Comparison of ENCODE assay signal across 8 cellular contexts in the genomic region with DNA sequence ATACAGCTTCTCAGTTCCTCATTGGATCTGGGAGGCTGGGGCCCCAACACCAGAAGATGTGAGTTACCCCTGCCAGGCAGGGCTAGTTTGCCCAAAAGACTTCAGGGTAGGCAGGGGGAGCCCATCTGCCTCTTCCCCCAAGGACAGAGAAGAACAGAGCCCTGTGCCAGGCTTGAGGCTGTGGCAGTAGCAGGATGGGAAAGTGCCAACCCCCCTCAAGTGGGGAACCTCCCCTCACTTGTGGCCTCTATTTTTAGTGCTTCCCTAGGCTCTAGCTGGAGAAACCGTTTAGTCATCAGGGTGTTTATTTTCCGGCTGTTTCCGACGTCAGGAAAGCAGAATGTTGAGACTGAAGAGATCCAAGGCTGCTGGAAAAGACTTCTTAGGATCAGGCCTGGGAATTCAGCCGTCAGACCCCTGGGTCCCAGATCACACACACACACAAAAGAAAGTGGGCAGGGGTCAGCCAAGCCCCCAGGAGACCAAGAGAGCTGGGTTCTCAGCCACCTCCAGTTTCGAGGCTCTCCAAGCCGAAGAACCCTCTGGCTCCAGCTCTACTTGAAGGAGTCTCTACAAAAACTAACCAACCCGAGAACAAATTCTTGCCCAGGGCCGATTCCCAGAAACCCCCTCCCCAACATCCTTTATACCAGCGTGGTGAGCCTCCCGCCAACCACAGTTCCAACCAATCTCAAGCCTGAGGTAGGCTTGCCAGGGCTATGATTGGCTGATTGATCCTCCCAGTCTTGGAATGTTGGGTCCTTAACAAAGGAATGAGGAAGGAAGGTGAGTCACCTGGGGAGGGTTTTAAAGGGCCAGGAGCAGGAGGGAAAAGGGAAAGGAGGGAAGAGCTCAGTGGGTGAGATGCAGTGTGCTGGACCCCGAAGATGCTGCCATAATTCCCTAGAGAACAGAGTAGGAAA. TPM values are rescaled to one million over a fixed set of nuclear protein-coding genes. Genes with fewer than 3 reads are reported as not detected.
A peak's percentile ranks its signal among the peaks of the same experiment; 100 is the strongest.
DNase-seq lines count a peak whose midpoint lies in the region; ATAC-seq and TF ChIP-seq lines count a peak whose summit lies in the region.

No MANE protein-coding gene starts in this region.

- H3K4me3 ChIP-seq in left lung = peak overlapping the region; percentile 3 to 16

- H3K36me3 Mint-ChIP-seq in activated CD4-positive, alpha-beta T cell treated with anti-CD3 and anti-CD28 coated beads, Interleukin-2, amount 10 ng/mL, durations not matched to agents 7 days and 5 days (ENCODE audit: low read depth) = peaks cover 16% of the 10 kb centered on the region
- H3K36me3 Mint-ChIP-seq in dendritic cell treated with granulocyte-macrophage colony-stimulating factor and Interleukin-4, amounts not matched to agents 40 ng/mL and 50 ng/mL, for 4 days (ENCODE audit: low read depth) = peaks cover 16% of the 10 kb centered on the region

- no peak overlapping the region for H3K4me3 Mint-ChIP-seq in activated CD4-positive, alpha-beta T cell treated with anti-CD3 and anti-CD28 coated beads, Interleukin-2, amount 10 ng/mL, durations not matched to agents 7 days and 5 days
- H3K4me3 Mint-ChIP-seq in dendritic cell treated with granulocyte-macrophage colony-stimulating factor and Interleukin-4, amounts not matched to agents 40 ng/mL and 50 ng/mL, for 4 days = peak overlapping the region; percentile 67

- H3K27ac Mint-ChIP-seq in activated CD4-positive, alpha-beta T cell treated with anti-CD3 and anti-CD28 coated beads, Interleukin-2, amount 10 ng/mL, durations not matched to agents 7 days and 5 days = peak overlapping the region; percentile 99
- H3K27ac Mint-ChIP-seq in dendritic cell treated with granulocyte-macrophage colony-stimulating factor and Interleukin-4, amounts not matched to agents 40 ng/mL and 50 ng/mL, for 4 days = peak overlapping the region; percentile 100

- TF ChIP-seq CTCF in left lung (IDR thresholded peaks at IDR 0.05) = no peak

- CTCF ChIA-PET in activated CD4-positive, alpha-beta T cell treated with anti-CD3 and anti-CD28 coated beads, Interleukin-2, amount 10 ng/mL, durations not matched to agents 7 days and 5 days (lab: Charles Lee) = interaction anchor here (1.3 to 5.3 kb wide), 3 partner anchors 13 to 45 kb away, joined by 3 to 33 read pairs (median 10); no protein-coding TSS in a partner anchor

- ATAC-seq in left lung (peak; percentile 31), HG03025 (IDR thresholded peaks at IDR 0.05; ENCODE audit: low FRiP score, unreplicated experiment) (no peak)

- no peaks in the 10 kb centered on the region for H3K9me3 ChIP-seq in left lung

- H3K27me3 Mint-ChIP-seq in activated CD4-positive, alpha-beta T cell treated with anti-CD3 and anti-CD28 coated beads, Interleukin-2, amount 10 ng/mL, durations not matched to agents 7 days and 5 days = no peaks in the 10 kb centered on the region
- no peaks in the 10 kb centered on the region for H3K27me3 Mint-ChIP-seq in dendritic cell treated with granulocyte-macrophage colony-stimulating factor and Interleukin-4, amounts not matched to agents 40 ng/mL and 50 ng/mL, for 4 days

- peaks cover 71% of the 10 kb centered on the region for H3K4me1 Mint-ChIP-seq in activated CD4-positive, alpha-beta T cell treated with anti-CD3 and anti-CD28 coated beads, Interleukin-2, amount 10 ng/mL, durations not matched to agents 7 days and 5 days
- H3K4me1 Mint-ChIP-seq in dendritic cell treated with granulocyte-macrophage colony-stimulating factor and Interleukin-4, amounts not matched to agents 40 ng/mL and 50 ng/mL, for 4 days (ENCODE audit: low read depth) = peaks cover 63% of the 10 kb centered on the region

- H3K36me3 ChIP-seq in left lung = no peaks in the 10 kb centered on the region

- H3K27me3 ChIP-seq in left lung = no peaks in the 10 kb centered on the region

- POLR2A ChIA-PET in activated CD4-positive, alpha-beta T cell treated with anti-CD3 and anti-CD28 coated beads, Interleukin-2, amount 10 ng/mL, durations not matched to agents 7 days and 5 days (lab: Charles Lee) = no interaction called here

- intact Hi-C loops in dendritic cell treated with granulocyte-macrophage colony-stimulating factor and Interleukin-4, amounts not matched to agents 40 ng/mL and 50 ng/mL, for 4 days (cut with micrococcal nuclease) = loop anchor here (5.0 kb wide), 1 partner anchor 69 kb away; the partner anchor contains the start of gene IQGAP3
- intact Hi-C loops in left lung (cut with DNase I) = no loop called here

- no peak for DNase-seq in activated CD4-positive, alpha-beta T cell treated with anti-CD3 and anti-CD28 coated beads, Interleukin-2, amount 10 ng/mL, durations not matched to agents 7 days and 5 days
- no peak for DNase-seq in activated CD4-positive, alpha-beta T cell treated with anti-CD3 and anti-CD28 coated beads, Interleukin-2, amount 50 U/mL, for 48 hours
- DNase-seq in SIG-M5 (lab: John Stamatoyannopoulos, UW) (peak; percentile 48), left lung (peak in 1 of 2 donors; percentile 87), stromal cell of bone marrow (ENCODE audit: low read depth) (peak; percentile 95), NCI-H2107 (lab: John Stamatoyannopoulos, UW) (no peak)

- H3K27ac ChIP-seq in left lung = peak overlapping the region; percentile 98 to 100

- H3K4me1 ChIP-seq in left lung = peaks cover 43 to 69% of the 10 kb centered on the region in 2 donors

- H3K9me3 Mint-ChIP-seq in activated CD4-positive, alpha-beta T cell treated with anti-CD3 and anti-CD28 coated beads, Interleukin-2, amount 10 ng/mL, durations not matched to agents 7 days and 5 days = peaks cover 4% of the 10 kb centered on the region
- H3K9me3 Mint-ChIP-seq in dendritic cell treated with granulocyte-macrophage colony-stimulating factor and Interleukin-4, amounts not matched to agents 40 ng/mL and 50 ng/mL, for 4 days = no peaks in the 10 kb centered on the region

RNA-seq across cellular contexts. Expression of gene MEF2D, which starts 2.4 kb away (rescaled TPM):
- 10 to 100 TPM; 34.0 to 39.4 TPM for total RNA-seq in activated CD4-positive, alpha-beta T cell treated with anti-CD3 and anti-CD28 coated beads, Interleukin-2, amount 10 ng/mL, durations not matched to agents 7 days and 5 days
- total RNA-seq in left lung = 10 to 100 TPM; 45.4 to 52.8 TPM

Comparison
In these comparisons a context has a peak if more than half of its experiments do, and no peak if none do; other contexts are left out.
1. DNase-seq: peak in SIG-M5 (single experiment) and stromal cell of bone marrow (single experiment); none in activated CD4-positive, alpha-beta T cell treated with anti-CD3 and anti-CD28 coated beads, Interleukin-2, amount 10 ng/mL, durations not matched to agents 7 days and 5 days (single experiment), activated CD4-positive, alpha-beta T cell treated with anti-CD3 and anti-CD28 coated beads, Interleukin-2, amount 50 U/mL, for 48 hours (0 of 2) and NCI-H2107 (single experiment).